ENCODE assay signal across 24 cellular contexts in the genomic region with DNA sequence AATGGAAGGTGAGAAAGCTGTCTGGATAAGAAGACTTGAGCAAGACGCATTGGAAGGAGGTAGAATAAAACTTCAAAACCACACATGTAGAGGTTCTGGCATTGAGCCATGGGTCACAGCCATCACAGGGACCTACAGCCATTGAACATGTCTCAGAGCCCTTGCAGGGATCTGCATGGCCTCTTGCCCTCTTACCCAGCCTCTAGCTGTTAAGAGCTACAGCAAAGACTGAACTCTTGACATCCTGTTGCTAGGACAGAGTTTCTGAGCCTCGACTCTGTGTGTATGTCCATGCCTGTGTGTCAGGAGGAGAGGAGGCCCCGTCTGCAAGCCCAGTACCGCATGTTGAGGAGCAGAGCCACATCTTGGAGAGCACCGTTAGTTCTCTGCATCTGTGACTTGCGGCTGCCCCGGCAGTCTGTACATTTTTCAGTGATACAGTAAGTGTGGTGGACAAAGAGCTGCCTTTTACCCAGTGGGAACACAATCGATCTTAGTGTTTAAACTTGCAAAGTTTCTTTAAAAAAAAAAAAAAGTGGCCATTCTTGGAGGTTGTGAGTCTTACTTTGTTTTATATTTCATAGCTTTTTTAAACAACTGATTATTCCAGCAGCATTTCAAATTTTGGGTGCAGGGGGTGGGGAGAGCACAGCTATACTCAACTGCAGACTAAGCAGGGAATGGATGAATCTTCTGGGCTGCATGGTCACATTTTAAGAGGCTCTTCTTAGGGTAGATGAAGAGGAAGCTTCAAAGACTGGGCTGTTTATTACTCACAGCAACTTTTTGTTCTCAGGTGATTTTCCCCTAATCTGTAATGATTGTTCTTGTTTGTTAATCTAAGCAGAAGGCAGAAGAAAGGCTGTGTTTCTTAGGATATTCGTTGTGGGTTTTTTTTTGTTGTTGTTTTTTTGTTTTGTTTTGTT.
DNase-seq lines count a peak whose midpoint lies in the region; FAIRE-seq and TF ChIP-seq lines count a peak whose summit lies in the region.
"Had no signal": no experiment of that assay in that cellular context is flagged by ENCODE, and none has a peak within 500 bp of the region (broad histone marks: within the 10 kb centered on the region; RNA-seq: fewer than 3 reads in every experiment).

No MANE protein-coding gene starts in this region.

- H3K4me3 ChIP-seq in astrocyte (ENCODE audit: insufficient read depth, low read depth, low read length) (no peak overlapping the region), fibroblast of lung (replicated peaks in 1 of 4; ENCODE audit: control extremely low read depth in 1 of 4, insufficient read depth in 1 of 4, low read depth in 3 of 4, low read length in 4 of 4) (no peak overlapping the region), neural progenitor cell (no peak overlapping the region)
- H3K4me3 ChIP-seq: A549, MG63, SK-N-MC had no signal

- peak; percentile 88 for DNase-seq in COLO829 (ENCODE audit: low spot score)
- DNase-seq in astrocyte (ENCODE audit: low read depth): peak; percentile 23
- peak; percentile 46 to 70 for DNase-seq in fibroblast of lung (ENCODE audit: low read depth in 2 of 2)
- no peak for DNase-seq in neural progenitor cell (ENCODE audit: low spot score)
- no peak for DNase-seq in C1 segment of cervical spinal cord (lab: John Stamatoyannopoulos, UW)
- DNase-seq in activated CD4-positive, alpha-beta T cell treated with anti-CD3 and anti-CD28 coated beads, Interleukin-2, amount 50 U/mL, for 48 hours: no peak
- no peak for DNase-seq in activated CD4-positive, alpha-beta T cell treated with anti-CD3 and anti-CD28 coated beads, Interleukin-2, amount 50 U/mL, for 1 hour
- DNase-seq: Caco-2; CD4-positive, alpha-beta T cell; DMS 273 treated with DMSO at 0.1 percent for 48 hours; DMS79 treated with DMSO at 0.1 percent for 48 hours; GOT3; HCEC 1CT; Kasumi-1; MG63; NCI-H1417; NCI-H187; NCI-H446; NCI-H526 treated with DMSO at 0.1 percent for 48 hours; PC-3; RPMI8226; SHP77 had no signal

- no peaks in the 10 kb centered on the region for H3K79me2 ChIP-seq in astrocyte (ENCODE audit: insufficient read depth, low read length)
- H3K79me2 ChIP-seq in fibroblast of lung (ENCODE audit: control insufficient read depth, insufficient read depth, low read length): no peaks in the 10 kb centered on the region
- H3K79me2 ChIP-seq in neural progenitor cell (ENCODE audit: low read depth): no peaks in the 10 kb centered on the region

- H3K27ac Mint-ChIP-seq in astrocyte (ENCODE audit: unreplicated experiment) (peak overlapping the region; percentile 55), neural progenitor cell (peak overlapping the region; percentile 80)
- H3K27ac Mint-ChIP-seq: CD4-positive, alpha-beta T cell had no signal

- no peak for TF ChIP-seq CTCF in astrocyte (IDR thresholded peaks at IDR 0.05; ENCODE audit: insufficient read depth, low read depth, low read length)
- TF ChIP-seq CTCF in fibroblast of lung (conservative IDR thresholded peaks at IDR 0.05 in 1 of 2, IDR thresholded peaks at IDR 0.05 in 1 of 2; ENCODE audit: low read depth in 1 of 2, low read length in 2 of 2): no peak
- TF ChIP-seq CTCF in neural progenitor cell (IDR thresholded peaks at IDR 0.05): no peak

- peaks cover 9% of the 10 kb centered on the region for H3K36me3 Mint-ChIP-seq in astrocyte (ENCODE audit: low read depth, unreplicated experiment)
- peaks cover 2% of the 10 kb centered on the region for H3K36me3 Mint-ChIP-seq in neural progenitor cell

- no peaks in the 10 kb centered on the region for H4K20me1 ChIP-seq in astrocyte (ENCODE audit: insufficient read depth, low read length)
- H4K20me1 ChIP-seq in fibroblast of lung (ENCODE audit: control insufficient read depth, extremely low read depth, insufficient read depth, low read length): no peaks in the 10 kb centered on the region
- no peaks in the 10 kb centered on the region for H4K20me1 ChIP-seq in neural progenitor cell (ENCODE audit: low read depth)

- H3K4me1 Mint-ChIP-seq in astrocyte (ENCODE audit: low read depth, unreplicated experiment): peaks cover 8% of the 10 kb centered on the region
- H3K4me1 Mint-ChIP-seq in neural progenitor cell: peaks cover 13% of the 10 kb centered on the region

- H3K27me3 Mint-ChIP-seq in astrocyte (ENCODE audit: low read depth, unreplicated experiment): no peaks in the 10 kb centered on the region
- no peaks in the 10 kb centered on the region for H3K27me3 Mint-ChIP-seq in neural progenitor cell (ENCODE audit: insufficient read depth, low read depth)
- H3K27me3 Mint-ChIP-seq: CD4-positive, alpha-beta T cell had no signal

- no peaks in the 10 kb centered on the region for H3K27me3 ChIP-seq in astrocyte (ENCODE audit: insufficient read depth, low read length)
- H3K27me3 ChIP-seq in fibroblast of lung (ENCODE audit: control insufficient read depth, insufficient read depth, low read length): no peaks in the 10 kb centered on the region
- H3K27me3 ChIP-seq in neural progenitor cell: no peaks in the 10 kb centered on the region

- no peaks in the 10 kb centered on the region for H3K4me1 ChIP-seq in astrocyte (ENCODE audit: insufficient read depth, low read length)
- H3K4me1 ChIP-seq in fibroblast of lung (ENCODE audit: control insufficient read depth, extremely low read depth, insufficient read depth, low read length): no peaks in the 10 kb centered on the region
- H3K4me1 ChIP-seq in neural progenitor cell: no peaks in the 10 kb centered on the region
- H3K4me1 ChIP-seq: A549 had no signal

- H3F3A ChIP-seq in neural progenitor cell (ENCODE audit: low read depth): no peaks in the 10 kb centered on the region

- H3K4me3 Mint-ChIP-seq in astrocyte (ENCODE audit: unreplicated experiment) (no peak overlapping the region), neural progenitor cell (no peak overlapping the region)
- H3K4me3 Mint-ChIP-seq: CD4-positive, alpha-beta T cell had no signal

- no peaks in the 10 kb centered on the region for H3K36me3 ChIP-seq in astrocyte (ENCODE audit: insufficient read depth, low read length)
- H3K36me3 ChIP-seq in fibroblast of lung (ENCODE audit: control insufficient read depth, insufficient read depth, low read length): no peaks in the 10 kb centered on the region
- no peaks in the 10 kb centered on the region for H3K36me3 ChIP-seq in neural progenitor cell
- H3K36me3 ChIP-seq: MG63 had no signal

- H3K9ac ChIP-seq in astrocyte (ENCODE audit: low read length) (no peak overlapping the region), fibroblast of lung (ENCODE audit: insufficient read depth, low read length) (no peak overlapping the region), neural progenitor cell (no peak overlapping the region)

- H3K27ac ChIP-seq in astrocyte (ENCODE audit: low read depth, low read length): no peak overlapping the region
- no peak overlapping the region for H3K27ac ChIP-seq in fibroblast of lung (ENCODE audit: insufficient read depth, low read length)
- no peak overlapping the region for H3K27ac ChIP-seq in neural progenitor cell
- H3K27ac ChIP-seq: A549, SK-N-MC had no signal

- H3K9me3 Mint-ChIP-seq in astrocyte (ENCODE audit: unreplicated experiment) (peaks cover 3% of the 10 kb centered on the region), neural progenitor cell (no peaks in the 10 kb centered on the region)

- H3K4me2 ChIP-seq in astrocyte (ENCODE audit: low read length) (no peak overlapping the region), fibroblast of lung (ENCODE audit: extremely low read depth, insufficient read depth, low read length) (no peak overlapping the region), neural progenitor cell (no peak overlapping the region)
- H3K4me2 ChIP-seq: A549 had no signal

- H2AFZ ChIP-seq in astrocyte (ENCODE audit: low read depth, low read length) (no peak overlapping the region), fibroblast of lung (ENCODE audit: low read length) (no peak overlapping the region), neural progenitor cell (replicated peaks) (no peak overlapping the region)

- H3K9me3 ChIP-seq in astrocyte (ENCODE audit: insufficient read depth, low read depth, low read length): no peaks in the 10 kb centered on the region
- H3K9me3 ChIP-seq in fibroblast of lung (ENCODE audit: control insufficient read depth, insufficient read depth, low read depth, low read length): no peaks in the 10 kb centered on the region
- H3K9me3 ChIP-seq in neural progenitor cell (ENCODE audit: low read depth): no peaks in the 10 kb centered on the region
- H3K9me3 ChIP-seq: A549, Caco-2, MG63 had no signal

- FAIRE-seq in astrocyte (lab: Jason Lieb, UNC): no peak
- FAIRE-seq: A549 had no signal

Comparison
In these comparisons a context has a peak if more than half of its experiments do, and no peak if none do; other contexts are left out.
1. DNase-seq: peak in COLO829 (single experiment), astrocyte (single experiment) and fibroblast of lung (2 of 2); none in neural progenitor cell (single experiment), C1 segment of cervical spinal cord (0 of 14), activated CD4-positive, alpha-beta T cell treated with anti-CD3 and anti-CD28 coated beads, Interleukin-2, amount 50 U/mL, for 48 hours (0 of 2) and activated CD4-positive, alpha-beta T cell treated with anti-CD3 and anti-CD28 coated beads, Interleukin-2, amount 50 U/mL, for 1 hour (single experiment).